22 cellular contexts compared by ENCODE assay signal in genomic region chr2:215598376-215598975, GRCh38.
DNase-seq lines count a peak whose midpoint lies in the region; TF ChIP-seq lines count a peak whose summit lies in the region.
"Had no signal": no experiment of that assay in that cellular context is flagged by ENCODE, and none has a peak within 500 bp of the region (broad histone marks: within the 10 kb centered on the region; RNA-seq: fewer than 3 reads in every experiment).

No MANE protein-coding gene starts in this region.

- no peaks in the 10 kb centered on the region for H3K27me3 Mint-ChIP-seq in MCF 10A (ENCODE audit: insufficient read depth, unreplicated experiment)
- no peaks in the 10 kb centered on the region for H3K27me3 Mint-ChIP-seq in activated CD4-positive, alpha-beta memory T cell treated with anti-CD3 and anti-CD28 coated beads for 36 hours
- peaks cover 0 to 4% of the 10 kb centered on the region in 2 donors for H3K27me3 Mint-ChIP-seq in CD8-positive, alpha-beta memory T cell
- H3K27me3 Mint-ChIP-seq: T-cell had no signal

- no peak overlapping the region for H3K27ac Mint-ChIP-seq in MCF 10A (ENCODE audit: low read depth, unreplicated experiment)
- no peak overlapping the region for H3K27ac Mint-ChIP-seq in activated CD4-positive, alpha-beta memory T cell treated with anti-CD3 and anti-CD28 coated beads for 36 hours
- no peak overlapping the region for H3K27ac Mint-ChIP-seq in CD8-positive, alpha-beta memory T cell
- H3K27ac Mint-ChIP-seq: dendritic cell treated with granulocyte-macrophage colony-stimulating factor and Interleukin-4, amounts not matched to agents 40 ng/mL and 50 ng/mL, for 4 days; T-cell; WTC11 had no signal

- no peaks in the 10 kb centered on the region for H3K9me3 Mint-ChIP-seq in MCF 10A (ENCODE audit: unreplicated experiment)
- no peaks in the 10 kb centered on the region for H3K9me3 Mint-ChIP-seq in activated CD4-positive, alpha-beta memory T cell treated with anti-CD3 and anti-CD28 coated beads for 36 hours
- H3K9me3 Mint-ChIP-seq in CD8-positive, alpha-beta memory T cell = peaks cover 0 to 2% (median 0%) of the 10 kb centered on the region in 5 donors
- H3K9me3 Mint-ChIP-seq: dendritic cell treated with granulocyte-macrophage colony-stimulating factor and Interleukin-4, amounts not matched to agents 40 ng/mL and 50 ng/mL, for 4 days; T-cell had no signal

- POLR2A ChIA-PET in MCF 10A (lab: Yijun Ruan, JAX) = interaction anchor here (0.7 to 1.7 kb wide), 2 partner anchors 10 to 18 kb away, joined by 3 to 8 read pairs; no protein-coding TSS in a partner anchor
- POLR2A ChIA-PET in activated CD4-positive, alpha-beta memory T cell treated with anti-CD3 and anti-CD28 coated beads for 36 hours (lab: Charles Lee) = no interaction called here
- POLR2A ChIA-PET in CD8-positive, alpha-beta memory T cell (lab: Charles Lee) = no interaction called here

- H3K9me3 ChIP-seq in mammary epithelial cell (replicated peaks; ENCODE audit: insufficient read depth, low read length) = no peaks in the 10 kb centered on the region
- no peaks in the 10 kb centered on the region for H3K9me3 ChIP-seq in CD8-positive, alpha-beta memory T cell (ENCODE audit: low read length)
- no peaks in the 10 kb centered on the region for H3K9me3 ChIP-seq in tibial artery
- H3K9me3 ChIP-seq: MG63, sigmoid colon, transverse colon had no signal

- TF ChIP-seq CTCF in mammary epithelial cell (conservative IDR thresholded peaks at IDR 0.05 in 1 of 2, IDR thresholded peaks at IDR 0.05 in 1 of 2; ENCODE audit: extremely low read depth in 1 of 2, insufficient read depth in 1 of 2, low read depth in 1 of 2, low read length in 2 of 2) = no peak
- TF ChIP-seq CTCF in MCF 10A (IDR thresholded peaks at IDR 0.05; ENCODE audit: unreplicated experiment) = no peak
- TF ChIP-seq CTCF in tibial artery (IDR thresholded peaks at IDR 0.05) = no peak

- no peaks in the 10 kb centered on the region for H4K20me1 ChIP-seq in mammary epithelial cell (ENCODE audit: insufficient read depth, low read length)

- in situ Hi-C loops in mammary epithelial cell (cut with MboI; ENCODE audit: low sequenced_read_pairs in 2 of 2) = no loop called here

- dilution Hi-C loops in mammary epithelial cell (cut with HindIII; ENCODE audit: low sequenced_read_pairs) = no loop called here

- WGBS in mammary epithelial cell (ENCODE audit: low coverage, missing lambda C conversion rate) = 68% methylated on average over 3 of the region's 3 CpGs

- BruUV-seq in mammary epithelial cell (replicated peaks; lab: Mats Ljungman, UMichigan) (no TSS peak), MCF 10A (replicated peaks; lab: Mats Ljungman, UMichigan) (no TSS peak)

- intact Hi-C loops in mammary epithelial cell (cut with micrococcal nuclease) (no loop called here), MCF 10A (cut with micrococcal nuclease) (no loop called here), tibial artery (cut with DNase I; ENCODE audit: low total_unique reads) (loop anchor here (10.0 kb wide), 1 partner anchor 54 kb away; no protein-coding TSS in a partner anchor)
- intact Hi-C loops in activated CD4-positive, alpha-beta memory T cell treated with anti-CD3 and anti-CD28 coated beads for 36 hours (cut with micrococcal nuclease) = no loop called here

- peaks cover 37% of the 10 kb centered on the region for H3K4me1 ChIP-seq in mammary epithelial cell (ENCODE audit: insufficient read depth, low read length)
- H3K4me1 ChIP-seq in CD8-positive, alpha-beta memory T cell (ENCODE audit: insufficient read depth, low read length) = no peaks in the 10 kb centered on the region
- H3K4me1 ChIP-seq in tibial artery = peaks cover 0 to 21% (median 7%) of the 10 kb centered on the region in 4 donors

- H3K27ac ChIP-seq in mammary epithelial cell (ENCODE audit: insufficient read depth, low read depth, low read length) = peak overlapping the region; percentile 62
- H3K27ac ChIP-seq in CD8-positive, alpha-beta memory T cell (ENCODE audit: low read depth, low read length) = no peak overlapping the region
- no peak overlapping the region for H3K27ac ChIP-seq in tibial artery
- H3K27ac ChIP-seq: sigmoid colon, transverse colon had no signal

- H3K4me3 ChIP-seq in mammary epithelial cell (replicated peaks in 1 of 3; ENCODE audit: insufficient read depth in 1 of 3, low read depth in 2 of 3, low read length in 3 of 3) = no peak overlapping the region
- H3K4me3 ChIP-seq in CD8-positive, alpha-beta memory T cell (ENCODE audit: low read length) = no peak overlapping the region
- H3K4me3 ChIP-seq in tibial artery = no peak overlapping the region
- H3K4me3 ChIP-seq: MG63, sigmoid colon, transverse colon had no signal

- CTCF ChIA-PET in mammary epithelial cell (lab: Charles Lee; ENCODE audit: low non-redundant PET) = no interaction called here
- CTCF ChIA-PET in MCF 10A (lab: Yijun Ruan, JAX) = no interaction called here
- CTCF ChIA-PET in activated CD4-positive, alpha-beta memory T cell treated with anti-CD3 and anti-CD28 coated beads for 36 hours (lab: Charles Lee) = no interaction called here
- CTCF ChIA-PET in CD8-positive, alpha-beta memory T cell (lab: Charles Lee) = no interaction called here

- H3K27me3 ChIP-seq in mammary epithelial cell (ENCODE audit: insufficient read depth, low read length) = no peaks in the 10 kb centered on the region
- no peaks in the 10 kb centered on the region for H3K27me3 ChIP-seq in CD8-positive, alpha-beta memory T cell (ENCODE audit: insufficient read depth, low read length, poor library complexity, severe bottlenecking)
- H3K27me3 ChIP-seq in tibial artery = no peaks in the 10 kb centered on the region
- H3K27me3 ChIP-seq: MG63, sigmoid colon, transverse colon had no signal

- no peaks in the 10 kb centered on the region for H3K79me2 ChIP-seq in mammary epithelial cell (ENCODE audit: insufficient read depth, low read length)

- no peak overlapping the region for H3K9ac ChIP-seq in mammary epithelial cell (ENCODE audit: insufficient read depth, low read length)

- H2AFZ ChIP-seq in mammary epithelial cell (ENCODE audit: low read depth, low read length) = no peak overlapping the region

- H3K4me2 ChIP-seq in mammary epithelial cell (ENCODE audit: insufficient read depth, low read depth, low read length) = no peak overlapping the region

- peaks cover 21% of the 10 kb centered on the region for H3K4me1 Mint-ChIP-seq in MCF 10A (ENCODE audit: insufficient read depth, unreplicated experiment)
- no peaks in the 10 kb centered on the region for H3K4me1 Mint-ChIP-seq in activated CD4-positive, alpha-beta memory T cell treated with anti-CD3 and anti-CD28 coated beads for 36 hours (ENCODE audit: low read depth)
- H3K4me1 Mint-ChIP-seq in CD8-positive, alpha-beta memory T cell = no peaks in the 10 kb centered on the region
- H3K4me1 Mint-ChIP-seq: T-cell had no signal

- H3K4me3 Mint-ChIP-seq in MCF 10A (ENCODE audit: unreplicated experiment) = no peak overlapping the region
- no peak overlapping the region for H3K4me3 Mint-ChIP-seq in activated CD4-positive, alpha-beta memory T cell treated with anti-CD3 and anti-CD28 coated beads for 36 hours
- no peak overlapping the region for H3K4me3 Mint-ChIP-seq in CD8-positive, alpha-beta memory T cell
- H3K4me3 Mint-ChIP-seq: dendritic cell treated with granulocyte-macrophage colony-stimulating factor and Interleukin-4, amounts not matched to agents 40 ng/mL and 50 ng/mL, for 4 days; T-cell; WTC11 had no signal

- peaks cover 6% of the 10 kb centered on the region for H3K36me3 Mint-ChIP-seq in MCF 10A (ENCODE audit: insufficient read depth, unreplicated experiment)
- no peaks in the 10 kb centered on the region for H3K36me3 Mint-ChIP-seq in activated CD4-positive, alpha-beta memory T cell treated with anti-CD3 and anti-CD28 coated beads for 36 hours
- H3K36me3 Mint-ChIP-seq in CD8-positive, alpha-beta memory T cell = no peaks in the 10 kb centered on the region
- H3K36me3 Mint-ChIP-seq: T-cell, WTC11 had no signal

- DNase-seq in mammary epithelial cell (peak; percentile 95), MCF 10A (ENCODE audit: unreplicated experiment) (no peak), astrocyte of the hippocampus (ENCODE audit: low read depth, low spot score) (peak; percentile 35), foreskin melanocyte (peak; percentile 11), NOMO-1 treated with DMSO at 0.1 percent for 48 hours (lab: John Stamatoyannopoulos, UW; ENCODE audit: unreplicated experiment) (no peak), tibial artery (no peak)
- DNase-seq in activated CD4-positive, alpha-beta memory T cell treated with anti-CD3 and anti-CD28 coated beads for 36 hours = no peak
- DNase-seq in CD8-positive, alpha-beta memory T cell = no peak
- DNase-seq: 8988T; anterior cingulate cortex; GDM1; H7; kidney glomerular epithelial cell; MG63; NCI-H1694 treated with DMSO at 0.1 percent for 48 hours; NCI-H446; sigmoid colon; stimulated activated CD4-positive, alpha-beta T cell treated with anti-CD3 and anti-CD28 coated beads, Interleukin-4, amount 100 ng/mL, for 24 hours; T-cell; transverse colon had no signal

- H3K36me3 ChIP-seq in mammary epithelial cell (ENCODE audit: insufficient read depth, low read length) (no peaks in the 10 kb centered on the region), tibial artery (no peaks in the 10 kb centered on the region)
- H3K36me3 ChIP-seq in CD8-positive, alpha-beta memory T cell (ENCODE audit: insufficient read depth, low read length) = no peaks in the 10 kb centered on the region
- H3K36me3 ChIP-seq: MG63, sigmoid colon, transverse colon had no signal

Comparison
In these comparisons a context has a peak if more than half of its experiments do, and no peak if none do; other contexts are left out.
1. DNase-seq: peak in mammary epithelial cell (single experiment), astrocyte of the hippocampus (single experiment) and foreskin melanocyte (single experiment); none in MCF 10A (single experiment), activated CD4-positive, alpha-beta memory T cell treated with anti-CD3 and anti-CD28 coated beads for 36 hours (single experiment), NOMO-1 treated with DMSO at 0.1 percent for 48 hours (single experiment), CD8-positive, alpha-beta memory T cell (0 of 5) and tibial artery (0 of 2).